ENCODE assay signal across 8 cellular contexts in the genomic region with DNA sequence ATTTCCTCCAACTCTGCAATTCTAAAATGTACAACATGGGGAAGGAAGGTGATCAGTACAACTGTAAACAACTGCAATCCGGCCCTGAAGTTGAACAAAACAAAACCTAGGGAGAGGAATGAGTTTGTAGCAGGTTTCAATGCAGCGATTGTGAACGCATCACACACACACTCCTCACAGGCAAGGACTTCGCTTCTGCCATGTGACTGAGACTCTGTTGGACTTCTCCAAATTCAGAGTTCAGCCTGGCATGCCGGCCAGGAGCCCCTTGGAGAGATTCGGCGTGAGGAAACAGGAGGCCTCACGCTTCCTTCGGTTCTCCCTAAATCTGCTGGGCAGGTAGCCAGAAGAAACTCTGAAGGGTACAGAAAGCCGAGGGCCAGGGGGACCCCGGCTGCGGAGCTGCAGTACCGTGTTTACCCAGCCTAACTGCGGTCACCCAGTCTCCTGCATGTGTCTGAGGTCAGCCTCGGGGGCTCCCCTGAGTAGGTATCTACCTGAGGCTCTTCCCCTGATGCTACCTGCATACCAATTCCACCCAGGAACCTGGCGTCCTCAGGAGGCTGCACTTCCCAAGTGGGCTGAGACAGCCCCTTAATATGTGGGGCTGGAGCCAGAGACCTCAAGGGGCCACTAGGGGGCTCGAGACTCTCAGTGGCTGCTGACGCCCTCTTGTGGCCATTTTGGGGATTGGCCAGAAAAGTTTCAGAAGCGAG. TPM values are rescaled to one million over a fixed set of nuclear protein-coding genes. Genes with fewer than 3 reads are reported as not detected.
DNase-seq lines count a peak whose midpoint lies in the region; ATAC-seq and TF ChIP-seq lines count a peak whose summit lies in the region.

No MANE protein-coding gene starts in this region.

- peak overlapping the region; percentile 40 to 55 for H3K9ac ChIP-seq in colonic mucosa (ENCODE audit: low read depth in 2 of 2, low read length in 2 of 2)

- H3K27ac ChIP-seq in colonic mucosa (peak overlapping the region; percentile 2), right lobe of liver (peak overlapping the region; percentile 43 to 68 (median 56))

- H3K4me3 ChIP-seq in colonic mucosa (no peak overlapping the region), right lobe of liver (peak overlapping the region; percentile 18 to 43 (median 30))

- peak; percentile 80 for DNase-seq in GDM1 (lab: John Stamatoyannopoulos, UW)
- peak; percentile 85 for DNase-seq in NCI-H510A treated with DMSO at 0.1 percent for 48 hours (lab: John Stamatoyannopoulos, UW)
- peak; percentile 85 to 92 for DNase-seq in activated CD4-positive, alpha-beta T cell treated with anti-CD3 and anti-CD28 coated beads for 4 hours
- DNase-seq in colonic mucosa: peak; percentile 92
- peak; percentile 76 to 83 (median 81) for DNase-seq in right lobe of liver
- peak; percentile 93 for DNase-seq in stimulated activated CD4-positive, alpha-beta T cell treated with anti-CD3 and anti-CD28 coated beads, Interleukin-4, amount 100 ng/mL, for 24 hours

- H3K36me3 ChIP-seq in colonic mucosa (no peaks in the 10 kb centered on the region), right lobe of liver (no peaks in the 10 kb centered on the region)

- intact Hi-C loops in colonic mucosa (cut with DNase I) (loop anchor here (10.0 kb wide), 1 partner anchor 54 kb away; a partner anchor contains a TSS), right lobe of liver (cut with DNase I) (no loop called here)

- ATAC-seq in HG03280 (IDR thresholded peaks at IDR 0.05; ENCODE audit: unreplicated experiment) (peak; percentile 47), right lobe of liver (peak; percentile 31 to 47 (median 36)), GM18870 (IDR thresholded peaks at IDR 0.05; ENCODE audit: unreplicated experiment) (no peak)

- H3K27me3 ChIP-seq in colonic mucosa: no peaks in the 10 kb centered on the region
- H3K27me3 ChIP-seq in right lobe of liver: no peaks in the 10 kb centered on the region

- H3K4me1 ChIP-seq in colonic mucosa: peaks cover 15% of the 10 kb centered on the region
- peaks cover 0 to 64% (median 26%) of the 10 kb centered on the region in 4 donors for H3K4me1 ChIP-seq in right lobe of liver

- H3K9me3 ChIP-seq in colonic mucosa: no peaks in the 10 kb centered on the region
- H3K9me3 ChIP-seq in right lobe of liver: no peaks in the 10 kb centered on the region

- no peak for TF ChIP-seq POLR2A in right lobe of liver (IDR thresholded peaks at IDR 0.05)

- 9% methylated on average over 15 of the region's 19 CpGs for WGBS in right lobe of liver (ENCODE audit: insufficient coverage, low coverage, low lambda C conversion rate, missing lambda C conversion rate)

- TF ChIP-seq CTCF in colonic mucosa (IDR thresholded peaks at IDR 0.05) (peak; percentile 100), right lobe of liver (IDR thresholded peaks at IDR 0.05) (peak; percentile 99 to 100 (median 100))

RNA-seq across cellular contexts. Expression of a gene that starts 2.9 kb away (rescaled TPM):
- total RNA-seq in colonic mucosa: under 1 TPM; 0.40 to 0.53 TPM
- total RNA-seq in right lobe of liver: 10 to 100 TPM in 5 of 6 experiments, 1 to 10 TPM in 1; 9.9 to 18.5 (median 15.1) TPM

RNA-seq across cellular contexts. Expression of a gene that starts 4.5 kb away (rescaled TPM):
- total RNA-seq in colonic mucosa (100 to 1,000 TPM; 140 to 157 TPM), right lobe of liver (100 to 1,000 TPM; 298 to 572 (median 459) TPM)

RNA-seq across cellular contexts. Expression of a gene that starts 27.5 kb away (rescaled TPM):
- total RNA-seq in colonic mucosa (10 to 100 TPM; 40.4 to 43.1 TPM), right lobe of liver (10 to 100 TPM; 10.1 to 19.7 (median 15.4) TPM)

RNA-seq across cellular contexts. Expression of a gene that starts 29.1 kb away (rescaled TPM):
- 10 to 100 TPM; 20.4 to 21.5 TPM for total RNA-seq in colonic mucosa
- total RNA-seq in right lobe of liver: 10 to 100 TPM in 4 of 6 experiments, 1 to 10 TPM in 2; 4.7 to 12.0 (median 10.1) TPM

RNA-seq across cellular contexts. Expression of a gene that starts 53.0 kb away (rescaled TPM):
- total RNA-seq in colonic mucosa (10 to 100 TPM; 28.2 to 32.8 TPM), right lobe of liver (10 to 100 TPM; 10.4 to 17.8 (median 12.9) TPM)

Comparison
In these comparisons a context has a peak if more than half of its experiments do, and no peak if none do; other contexts are left out.
1. RNA of a gene that starts 2.9 kb away (total RNA-seq): 9.9 to 18.5 TPM in right lobe of liver; 0.40 to 0.53 TPM in colonic mucosa; every median in the first group is over 4 times any median in the second.
2. Peak in every context shown above with its lines, with median percentiles within 50 percentile points of each other: DNase-seq.